1 cellular context compared by ENCODE assay signal in genomic region chr11:44593194-44593593, GRCh38.
TF ChIP-seq lines count a peak whose summit lies in the region.

No MANE protein-coding gene starts in this region.

TF ChIP-seq in IMR-90, 13 proteins besides CTCF, POLR2A, EP300 and RAD21 (continued from another document):
- no peak for TF ChIP-seq SMC3 (IDR thresholded peaks at IDR 0.05; ENCODE audit: low read depth, low read length)
- TF ChIP-seq ELK1 (IDR thresholded peaks at IDR 0.05; ENCODE audit: borderline replicate concordance, low read depth, low read length), result no peak
- TF ChIP-seq CHD1 (IDR thresholded peaks at IDR 0.05; ENCODE audit: low read depth, low read length), result no peak
- no peak for TF ChIP-seq RFX5 (IDR thresholded peaks at IDR 0.05; ENCODE audit: low read depth, low read length)
